Comparison of ENCODE assay signal across 19 cellular contexts in the genomic region with DNA sequence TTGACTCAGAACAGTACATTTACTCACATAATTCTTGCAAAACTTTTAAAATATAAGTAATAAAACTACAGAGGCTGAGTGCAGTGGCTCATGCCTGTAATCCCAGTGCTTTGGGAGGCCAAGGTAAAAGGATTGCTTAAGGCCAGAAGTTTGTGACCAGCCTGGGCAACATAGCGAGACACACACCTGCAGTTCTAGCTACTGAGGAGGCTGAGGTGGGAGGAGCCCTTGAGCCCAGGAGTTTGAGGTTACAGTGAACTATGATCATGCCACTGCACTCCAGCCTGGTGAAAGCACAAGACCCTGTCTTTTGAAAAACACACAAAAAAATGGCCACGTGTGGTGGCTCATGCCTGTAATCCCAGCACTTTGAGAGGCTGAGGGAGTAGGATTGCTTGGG.
"Had no signal": no experiment of that assay in that cellular context is flagged by ENCODE, and none has a peak within 500 bp of the region (broad histone marks: within the 10 kb centered on the region; RNA-seq: fewer than 3 reads in every experiment).

No MANE protein-coding gene starts in this region.

- H3K27ac ChIP-seq: KMS-11, RWPE1 had no signal

- H3K9ac ChIP-seq: KMS-11, SK-N-SH had no signal

- H3K4me2 ChIP-seq: KMS-11, SK-N-SH had no signal

- H3K9me2 ChIP-seq: SK-N-SH had no signal

- H3K9me3 ChIP-seq: SK-N-SH had no signal

- DNase-seq: IMR-90, Kasumi-1, NCI-H1092, NCI-H1105 treated with DMSO at 0.1 percent for 48 hours, NCI-H1417 treated with DMSO at 0.1 percent for 48 hours, NCI-H146, NCI-H1694 treated with DMSO at 0.1 percent for 48 hours, NCI-H1930, NCI-H2081, NCI-H2107, NCI-H2227 treated with DMSO at 0.1 percent for 48 hours, NCI-H524, NCI-H526 treated with DMSO at 0.1 percent for 48 hours, NCI-H748 treated with DMSO at 0.1 percent for 48 hours, SHP77, SK-N-SH, SW 1271 had no signal
